Comparison of ENCODE assay signal across 9 cellular contexts in genomic region chr9:117413346-117414219, GRCh38. TPM values are rescaled to one million over a fixed set of nuclear protein-coding genes. Genes with fewer than 3 reads are reported as not detected.
A peak's percentile ranks its signal among the peaks of the same experiment; 100 is the strongest.
DNase-seq lines count a peak whose midpoint lies in the region; ATAC-seq and TF ChIP-seq lines count a peak whose summit lies in the region.
"Had no signal": no experiment of that assay in that cellular context is flagged by ENCODE, and none has a peak within 500 bp of the region (broad histone marks: within the 10 kb centered on the region; RNA-seq: fewer than 3 reads in every experiment).

No MANE protein-coding gene starts in this region.

- in situ Hi-C loops in KBM-7 (cut with MboI; ENCODE audit: low pct_unique_long_range_greater_than_20kb, low sequenced_read_pairs) = no loop called here

- H3K4me1 ChIP-seq in fibroblast of lung (ENCODE audit: control insufficient read depth, extremely low read depth, insufficient read depth, low read length) (no peaks in the 10 kb centered on the region), trophoblast cell (ENCODE audit: control insufficient read depth in 1 of 2, insufficient read depth in 2 of 2, low read length in 2 of 2) (peaks cover 10 to 12% of the 10 kb centered on the region in 2 experiments)

- H2BK120ac ChIP-seq in trophoblast cell (ENCODE audit: insufficient read depth, low read length, poor library complexity) = no peak overlapping the region

- H4K8ac ChIP-seq in trophoblast cell (ENCODE audit: low read depth, low read length) = no peak overlapping the region

- no peak overlapping the region for H3K18ac ChIP-seq in trophoblast cell (ENCODE audit: low read length)

- WGBS in trophoblast cell (ENCODE audit: extremely low coverage, insufficient coverage, insufficient read length) = no CpG with 5 or more reads among the region's 51 CpGs

- no peak for TF ChIP-seq CTCF in fibroblast of lung (conservative IDR thresholded peaks at IDR 0.05 in 1 of 2, IDR thresholded peaks at IDR 0.05 in 1 of 2; ENCODE audit: low read depth in 1 of 2, low read length in 2 of 2)

- no peaks in the 10 kb centered on the region for H4K20me1 ChIP-seq in fibroblast of lung (ENCODE audit: control insufficient read depth, extremely low read depth, insufficient read depth, low read length)

- no peaks in the 10 kb centered on the region for H3K79me1 ChIP-seq in trophoblast cell (ENCODE audit: low read length)

- no peak overlapping the region for H2BK5ac ChIP-seq in trophoblast cell (ENCODE audit: low read depth, low read length, poor library complexity)

- no peak overlapping the region for H4K12ac ChIP-seq in trophoblast cell (ENCODE audit: low read depth, low read length)

- no peak overlapping the region for H4K91ac ChIP-seq in trophoblast cell (ENCODE audit: low read depth, low read length)

- H3K23ac ChIP-seq in trophoblast cell (ENCODE audit: low read length) = no peak overlapping the region

- H3K9ac ChIP-seq in fibroblast of lung (ENCODE audit: insufficient read depth, low read length) (no peak overlapping the region), trophoblast cell (ENCODE audit: low read length) (no peak overlapping the region)

- H3K36me3 ChIP-seq in fibroblast of lung (ENCODE audit: control insufficient read depth, insufficient read depth, low read length) (no peaks in the 10 kb centered on the region), trophoblast cell (ENCODE audit: control insufficient read depth in 1 of 2, insufficient read depth in 2 of 2, low read length in 2 of 2) (no peaks in the 10 kb centered on the region)

- H3K79me2 ChIP-seq in fibroblast of lung (ENCODE audit: control insufficient read depth, insufficient read depth, low read length) (no peaks in the 10 kb centered on the region), trophoblast cell (ENCODE audit: control insufficient read depth, insufficient read depth, low read length, poor library complexity) (no peaks in the 10 kb centered on the region)

- no peak overlapping the region for H3K4ac ChIP-seq in trophoblast cell (ENCODE audit: low read depth, low read length)

- no peak overlapping the region for H2AK5ac ChIP-seq in trophoblast cell (ENCODE audit: low read length)

- H3K4me2 ChIP-seq in fibroblast of lung (ENCODE audit: extremely low read depth, insufficient read depth, low read length) (peak overlapping the region; percentile 25), trophoblast cell (ENCODE audit: low read length) (peak overlapping the region; percentile 72)

- H3K4me3 ChIP-seq in fibroblast of lung (replicated peaks in 1 of 4; ENCODE audit: control extremely low read depth in 1 of 4, insufficient read depth in 1 of 4, low read depth in 3 of 4, low read length in 4 of 4) (no peak overlapping the region), trophoblast cell (ENCODE audit: low read depth, low read length) (peak overlapping the region; percentile 79)

- ATAC-seq in GM19452 (IDR thresholded peaks at IDR 0.05; ENCODE audit: unreplicated experiment) (no peak), HG03139 (IDR thresholded peaks at IDR 0.05; ENCODE audit: unreplicated experiment) (no peak)

- H3K9me3 ChIP-seq in fibroblast of lung (ENCODE audit: control insufficient read depth, insufficient read depth, low read depth, low read length) (no peaks in the 10 kb centered on the region), trophoblast cell (ENCODE audit: insufficient read depth, low read depth, low read length) (no peaks in the 10 kb centered on the region)

- no peak overlapping the region for H3K14ac ChIP-seq in trophoblast cell (ENCODE audit: low read length)

- DNase-seq in DMS79 (lab: John Stamatoyannopoulos, UW) = peak; percentile 62
- DNase-seq in NCI-H2029 treated with DMSO at 0.1 percent for 48 hours (lab: John Stamatoyannopoulos, UW) = peak; percentile 25
- DNase-seq in fibroblast of lung (ENCODE audit: low read depth in 2 of 2) = no peak
- peak in 1 of 2 donors; percentile 8 for DNase-seq in trophoblast cell
- DNase-seq in NOMO-1 treated with DMSO at 0.1 percent for 48 hours (lab: John Stamatoyannopoulos, UW; ENCODE audit: unreplicated experiment) = no peak
- DNase-seq in KBM-7 = no peak
- DNase-seq: cerebellar nuclear complex had no signal

- H3K27ac ChIP-seq in fibroblast of lung (ENCODE audit: insufficient read depth, low read length) (no peak overlapping the region), trophoblast cell (ENCODE audit: low read depth, low read length) (no peak overlapping the region)

- H2BK12ac ChIP-seq in trophoblast cell (ENCODE audit: low read length) = no peak overlapping the region

- H3K27me3 ChIP-seq in fibroblast of lung (ENCODE audit: control insufficient read depth, insufficient read depth, low read length) (peaks cover 24% of the 10 kb centered on the region), trophoblast cell (ENCODE audit: insufficient read depth, low read length) (peaks cover 18% of the 10 kb centered on the region)

- H2AFZ ChIP-seq in fibroblast of lung (ENCODE audit: low read length) (no peak overlapping the region), trophoblast cell (ENCODE audit: insufficient read depth, low read length, poor library complexity) (no peak overlapping the region)

RNA-seq across cellular contexts. Expression of gene ASTN2, which starts 1.3 kb away (rescaled TPM):
- 11.3 and 19.2 TPM in 2 replicates for total RNA-seq in fibroblast of lung
- 2.2 and 3.1 TPM in 2 replicates for polyA plus RNA-seq in fibroblast of lung
- 2.3 and 3.6 TPM in 2 replicates for polyA plus RNA-seq in fibroblast of lung (2012)
- 7.7 and 9.2 TPM in 2 replicates for polyA minus RNA-seq in fibroblast of lung (ENCODE audit: low replicate concordance)
- polyA plus RNA-seq in trophoblast cell (2013) = 4.4 and 4.5 TPM in 2 replicates

Comparison
In these comparisons a context has a peak if more than half of its experiments do, and no peak if none do; other contexts are left out.
1. DNase-seq: peak in DMS79 (single experiment) and NCI-H2029 treated with DMSO at 0.1 percent for 48 hours (single experiment); none in fibroblast of lung (0 of 2), NOMO-1 treated with DMSO at 0.1 percent for 48 hours (single experiment) and KBM-7 (single experiment).